ENCODE assay signal across 34 cellular contexts in the genomic region with DNA sequence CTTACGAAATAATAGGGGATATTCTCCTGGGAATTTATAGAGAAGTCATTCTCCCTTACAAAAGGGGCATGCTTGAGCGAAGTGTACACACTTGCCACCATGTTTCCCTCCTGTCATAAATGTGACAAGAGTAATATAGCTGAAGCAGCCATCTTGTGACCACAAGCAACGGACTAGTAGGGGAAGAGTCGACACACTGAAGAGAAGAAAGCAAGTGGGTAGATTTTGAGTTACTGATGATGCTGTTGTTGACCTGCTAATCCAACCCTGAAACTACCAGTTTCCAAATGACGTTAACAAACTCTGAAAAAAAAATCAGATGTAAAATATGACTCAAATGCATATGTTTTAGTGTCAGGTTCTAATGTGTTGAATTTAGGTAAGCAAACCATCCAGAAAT.
"Had no signal": no experiment of that assay in that cellular context is flagged by ENCODE, and none has a peak within 500 bp of the region (broad histone marks: within the 10 kb centered on the region; RNA-seq: fewer than 3 reads in every experiment).

No MANE protein-coding gene starts in this region.

- H3K4me3 ChIP-seq: Peyer's patch, SJSA1 had no signal

- H3K27me3 ChIP-seq: Peyer's patch, SJSA1 had no signal

- H3K4me2 ChIP-seq: SK-N-SH had no signal

- H3K9ac ChIP-seq: SK-N-SH had no signal

- H3K9me3 ChIP-seq: Peyer's patch, SJSA1, SK-N-SH had no signal

- H3K4me1 ChIP-seq: Peyer's patch, SJSA1 had no signal

- H3K27ac ChIP-seq: Peyer's patch, SJSA1, VCaP had no signal

- H3K36me3 ChIP-seq: Peyer's patch, SJSA1 had no signal

- ATAC-seq: activated naive CD8-positive, alpha-beta T cell treated with anti-CD3 and anti-CD28 coated beads, Interleukin-2, amount 50 U/mL, for 24 hours; T-cell had no signal

- H3K4me1 Mint-ChIP-seq: activated B cell treated with CpG ODN at 0.5 μM for 24 hours; activated naive CD4-positive, alpha-beta T cell treated with anti-CD3 and anti-CD28 coated beads, Interleukin-2, amount 10 ng/mL, durations not matched to agents 7 days and 5 days; activated naive CD8-positive, alpha-beta T cell treated with anti-CD3 and anti-CD28 coated beads, Interleukin-2, amount 50 U/mL, for 24 hours; brain; T-cell had no signal

- H3K36me3 Mint-ChIP-seq: activated naive CD4-positive, alpha-beta T cell treated with anti-CD3 and anti-CD28 coated beads, Interleukin-2, amount 10 ng/mL, durations not matched to agents 7 days and 5 days; activated naive CD8-positive, alpha-beta T cell; brain; T-cell had no signal

- H3K27ac Mint-ChIP-seq: activated B cell treated with CpG ODN at 0.5 μM for 24 hours; activated CD4-positive, alpha-beta memory T cell treated with anti-CD3 and anti-CD28 coated beads for 36 hours; activated naive CD4-positive, alpha-beta T cell treated with anti-CD3 and anti-CD28 coated beads, Interleukin-2, amount 10 ng/mL, durations not matched to agents 7 days and 5 days; activated naive CD8-positive, alpha-beta T cell; activated naive CD8-positive, alpha-beta T cell treated with anti-CD3 and anti-CD28 coated beads, Interleukin-2, amount 50 U/mL, for 24 hours; brain; T-cell had no signal

- H3K4me3 Mint-ChIP-seq: activated B cell treated with CpG ODN at 0.5 μM for 24 hours; activated CD4-positive, alpha-beta memory T cell treated with anti-CD3 and anti-CD28 coated beads for 36 hours; activated naive CD4-positive, alpha-beta T cell treated with anti-CD3 and anti-CD28 coated beads, Interleukin-2, amount 10 ng/mL, durations not matched to agents 7 days and 5 days; activated naive CD8-positive, alpha-beta T cell; activated naive CD8-positive, alpha-beta T cell treated with anti-CD3 and anti-CD28 coated beads, Interleukin-2, amount 50 U/mL, for 24 hours; brain; T-cell had no signal

- DNase-seq: activated B cell treated with CpG ODN at 0.5 μM for 24 hours; activated CD4-positive, alpha-beta memory T cell treated with anti-CD3 and anti-CD28 coated beads for 36 hours; activated CD4-positive, alpha-beta T cell treated with anti-CD3 and anti-CD28 coated beads for 4 hours; activated CD4-positive, alpha-beta T cell treated with anti-CD3 and anti-CD28 coated beads, Interleukin-2, amount 50 U/mL, for 1 hour; activated CD4-positive, CD25-positive, alpha-beta regulatory T cell treated with anti-CD3 and anti-CD28 coated beads, Interleukin-2, amount 50 U/mL, for 72 hours; activated CD8-positive, alpha-beta memory T cell treated with anti-CD3 and anti-CD28 coated beads, Interleukin-2, amount 50 U/mL, for 4 hours; activated effector memory CD4-positive, alpha-beta T cell treated with Interleukin-2 at 50 U/mL for 16 hours; activated naive CD4-positive, alpha-beta T cell treated with anti-CD3 and anti-CD28 coated beads, Interleukin-2, amount 10 ng/mL, durations not matched to agents 7 days and 5 days; activated naive CD8-positive, alpha-beta T cell treated with anti-CD3 and anti-CD28 coated beads, Interleukin-2, amount 50 U/mL, for 24 hours; activated T-cell treated with anti-CD3 and anti-CD28 coated beads, Interleukin-2, amount 50 U/mL, for 48 hours; anterior cingulate cortex; central memory CD4-positive, alpha-beta T cell; Karpas-422; KBM-7; NCI-H1105; NCI-H1417 treated with DMSO at 0.1 percent for 48 hours; NCI-H1694 treated with DMSO at 0.1 percent for 48 hours; NCI-H2029; NCI-H2171 treated with DMSO at 0.1 percent for 48 hours; NCI-H2227 treated with DMSO at 0.1 percent for 48 hours; NCI-H446 treated with DMSO at 0.1 percent for 48 hours; NCI-H524; NCI-H69; NCI-H82; Peyer's patch; RPMI8226; SHP77 treated with DMSO at 0.1 percent for 48 hours; SK-N-SH; T-cell; T-helper 9 cell had no signal
